In the genomic region with DNA sequence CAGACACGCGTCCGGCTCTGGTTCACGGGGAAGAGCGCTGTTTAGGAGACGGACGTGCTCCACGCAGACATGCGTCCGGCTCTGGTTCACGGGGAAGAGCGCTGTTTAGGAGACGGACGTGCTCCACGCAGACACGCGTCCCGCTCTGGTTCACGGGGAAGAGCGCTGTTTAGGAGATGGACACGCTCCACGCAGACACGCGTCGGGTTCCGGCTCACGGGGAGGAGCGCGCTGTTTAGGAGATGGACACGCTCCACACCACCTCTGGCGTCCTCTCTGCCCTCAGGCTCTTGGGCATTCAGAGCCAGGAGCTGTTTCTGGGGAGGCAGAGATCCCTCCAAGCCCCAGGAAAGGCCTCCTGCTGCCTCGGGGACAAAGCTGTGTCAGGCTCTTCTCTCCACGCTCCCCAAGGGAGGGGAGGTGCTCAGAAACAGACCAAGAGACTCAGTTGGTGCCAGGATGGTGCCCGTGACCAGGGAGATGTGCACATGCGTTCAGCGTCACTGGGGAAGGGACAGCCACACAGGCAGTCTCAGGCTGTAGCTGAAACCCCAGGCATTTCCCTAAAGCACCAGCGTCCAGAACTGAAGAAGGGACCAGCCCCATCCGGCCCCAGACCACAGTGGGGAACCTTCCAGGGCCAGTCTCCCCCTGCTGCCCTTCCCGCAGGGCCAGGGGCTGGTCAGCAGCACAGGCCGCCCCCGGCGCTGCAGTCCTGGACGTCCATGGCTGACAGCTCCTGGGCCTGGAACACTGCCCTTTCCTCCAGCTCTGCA, we compare ENCODE assay signal across 19 cellular contexts.
A peak's percentile ranks its signal among the peaks of the same experiment; 100 is the strongest.
DNase-seq lines count a peak whose midpoint lies in the region; ATAC-seq and TF ChIP-seq lines count a peak whose summit lies in the region.
"Had no signal": no experiment of that assay in that cellular context is flagged by ENCODE, and none has a peak within 500 bp of the region (broad histone marks: within the 10 kb centered on the region; RNA-seq: fewer than 3 reads in every experiment).

No MANE protein-coding gene starts in this region.

- H3K27me3 ChIP-seq in cardiac muscle cell (no peaks in the 10 kb centered on the region), aorta (ENCODE audit: control insufficient read depth in 1 of 2, insufficient read depth in 2 of 2, low read length in 1 of 2) (no peaks in the 10 kb centered on the region)
- H3K27me3 ChIP-seq: SJCRH30, stomach had no signal

- H3K36me3 ChIP-seq in cardiac muscle cell (no peaks in the 10 kb centered on the region), aorta (ENCODE audit: control insufficient read depth in 1 of 2, insufficient read depth in 2 of 2, low read length in 1 of 2) (no peaks in the 10 kb centered on the region)
- H3K36me3 ChIP-seq: SJCRH30 had no signal

- CTCF ChIA-PET in GM10248 (lab: Yijun Ruan, JAX), result interaction anchor here (0.8 kb wide), 1 partner anchor 226 kb away, joined by 3 read pairs; no protein-coding TSS in a partner anchor

- H3K4me1 Mint-ChIP-seq in brain, result peaks cover 47% of the 10 kb centered on the region

- ATAC-seq in Right ventricle myocardium inferior, result no peak
- ATAC-seq in aorta (ENCODE audit: low FRiP score), result no peak

- no peaks in the 10 kb centered on the region for H3K9me3 Mint-ChIP-seq in brain
- H3K9me3 Mint-ChIP-seq: T-helper 2 cell treated with Interferon-gamma antibody and Interleukin-4, amounts not matched to agents 5 μg/mL and 100 μg/mL, for 36 hours had no signal

- no peak for DNase-seq in cardiac muscle cell (ENCODE audit: low read depth in 1 of 2, low spot score in 1 of 2)
- no peak for DNase-seq in Right ventricle myocardium inferior (ENCODE audit: missing footprints)
- peak; percentile 26 for DNase-seq in medulla oblongata (ENCODE audit: extremely low spot score)
- peak; percentile 38 to 64 for DNase-seq in aorta
- DNase-seq in NCI-H1092 (lab: John Stamatoyannopoulos, UW), result no peak
- DNase-seq in GM10248 (ENCODE audit: extremely low spot score), result no peak
- DNase-seq in NCI-H69 (lab: John Stamatoyannopoulos, UW), result no peak
- DNase-seq: activated CD4-positive, CD25-positive, alpha-beta regulatory T cell treated with anti-CD3 and anti-CD28 coated beads, Interleukin-2, amount 50 U/mL, for 72 hours; activated gamma-delta T cell; NCI-H1105; NCI-H2107; NCI-H510A treated with DMSO at 0.1 percent for 48 hours; nucleus accumbens; stimulated activated CD4-positive, alpha-beta T cell treated with anti-CD3 and anti-CD28 coated beads, Interleukin-1b, Interleukin-23, amount 100 ng/mL, for 48 hours; stomach had no signal

- peak overlapping the region in 4 of 5 experiments; percentile 19 to 87 (median 48) for H3K27ac Mint-ChIP-seq in brain
- H3K27ac Mint-ChIP-seq: T-helper 2 cell treated with Interferon-gamma antibody and Interleukin-4, amounts not matched to agents 5 μg/mL and 100 μg/mL, for 36 hours had no signal

- H3K27ac ChIP-seq in cardiac muscle cell (peak overlapping the region; percentile 96), aorta (ENCODE audit: low read depth in 1 of 2, low read length in 2 of 2) (no peak overlapping the region)
- H3K27ac ChIP-seq: KMS-11, stomach had no signal

- WGBS in aorta, 2 donors, result 91 to 92% methylated on average over 43 of the region's 43 CpGs

- TF ChIP-seq CTCF in cardiac muscle cell (IDR thresholded peaks at IDR 0.05; ENCODE audit: low read depth, low read length), result no peak
- no peak for TF ChIP-seq CTCF in brain (conservative IDR thresholded peaks at IDR 0.05)
- no peak for TF ChIP-seq CTCF in GM10248 (IDR thresholded peaks at IDR 0.05; ENCODE audit: control extremely low read depth, extremely low read depth, low read depth, missing control alignments)

- no peak overlapping the region for H3K4me3 ChIP-seq in cardiac muscle cell
- no peak overlapping the region for H3K4me3 ChIP-seq in aorta (ENCODE audit: low read length in 2 of 2)
- H3K4me3 ChIP-seq: SJCRH30, stomach had no signal

- H3K36me3 Mint-ChIP-seq in brain, result no peaks in the 10 kb centered on the region

- peaks cover 51% of the 10 kb centered on the region for H3K4me1 ChIP-seq in cardiac muscle cell (ENCODE audit: low read depth)
- H3K4me1 ChIP-seq in aorta (ENCODE audit: control insufficient read depth in 1 of 2, insufficient read depth in 2 of 2, low read length in 2 of 2), result no peaks in the 10 kb centered on the region
- H3K4me1 ChIP-seq: stomach had no signal

- H3K27me3 Mint-ChIP-seq in brain, result no peaks in the 10 kb centered on the region

- H3K9me3 ChIP-seq in cardiac muscle cell (ENCODE audit: low read depth), result no peaks in the 10 kb centered on the region
- H3K9me3 ChIP-seq in aorta (ENCODE audit: control insufficient read depth, low read length), result no peaks in the 10 kb centered on the region
- H3K9me3 ChIP-seq: SJCRH30, stomach had no signal

- POLR2A ChIA-PET in GM10248 (lab: Yijun Ruan, JAX), result no interaction called here

- intact Hi-C loops in Right ventricle myocardium inferior (cut with DNase I) (no loop called here), aorta (cut with DNase I) (no loop called here)

- H3K4me3 Mint-ChIP-seq in brain, result no peak overlapping the region
- H3K4me3 Mint-ChIP-seq: T-helper 2 cell treated with Interferon-gamma antibody and Interleukin-4, amounts not matched to agents 5 μg/mL and 100 μg/mL, for 36 hours had no signal

Comparison
In these comparisons a context has a peak if more than half of its experiments do, and no peak if none do; other contexts are left out.
1. DNase-seq: peak in medulla oblongata (single experiment) and aorta (2 of 2); none in cardiac muscle cell (0 of 2), Right ventricle myocardium inferior (single experiment), NCI-H1092 (single experiment), GM10248 (single experiment) and NCI-H69 (single experiment).